In genomic region chr7:132785861-132786260, GRCh38 we compare ENCODE assay signal across 31 cellular contexts.
"Had no signal": no experiment of that assay in that cellular context is flagged by ENCODE, and none has a peak within 500 bp of the region (broad histone marks: within the 10 kb centered on the region; RNA-seq: fewer than 3 reads in every experiment).

No MANE protein-coding gene starts in this region.

- H3K9me3 Mint-ChIP-seq: activated B cell treated with CpG ODN at 0.5 μM for 24 hours; activated CD8-positive, alpha-beta T cell treated with anti-CD3 and anti-CD28 coated beads for 36 hours; activated T-cell treated with anti-CD3 and anti-CD28 coated beads, Interleukin-2, amount 50 U/mL, for 4 hours; activated T-helper 17 cell treated with anti-CD3 and anti-CD28 coated beads, Interleukin-2, amount 50 U/mL, for 72 hours; central memory CD8-positive, alpha-beta T cell; dendritic cell treated with granulocyte-macrophage colony-stimulating factor and Interleukin-4, amounts not matched to agents 40 ng/mL and 50 ng/mL, for 4 days; endodermal cell; T-helper 2 cell treated with Interferon-gamma antibody and Interleukin-4, amounts not matched to agents 5 μg/mL and 100 μg/mL, for 36 hours had no signal

- H3K4me3 Mint-ChIP-seq: activated B cell treated with CpG ODN at 0.5 μM for 24 hours; activated CD8-positive, alpha-beta T cell treated with anti-CD3 and anti-CD28 coated beads for 36 hours; activated naive CD8-positive, alpha-beta T cell; activated T-cell treated with anti-CD3 and anti-CD28 coated beads, Interleukin-2, amount 50 U/mL, for 4 hours; activated T-helper 17 cell treated with anti-CD3 and anti-CD28 coated beads, Interleukin-2, amount 50 U/mL, for 72 hours; central memory CD8-positive, alpha-beta T cell; dendritic cell treated with granulocyte-macrophage colony-stimulating factor and Interleukin-4, amounts not matched to agents 40 ng/mL and 50 ng/mL, for 4 days; endodermal cell; T-helper 17 cell; T-helper 2 cell treated with Interferon-gamma antibody and Interleukin-4, amounts not matched to agents 5 μg/mL and 100 μg/mL, for 36 hours had no signal

- H3K27ac Mint-ChIP-seq: activated B cell treated with CpG ODN at 0.5 μM for 24 hours; activated CD8-positive, alpha-beta T cell treated with anti-CD3 and anti-CD28 coated beads for 36 hours; dendritic cell treated with granulocyte-macrophage colony-stimulating factor and Interleukin-4, amounts not matched to agents 40 ng/mL and 50 ng/mL, for 4 days; endodermal cell; T-helper 17 cell; T-helper 2 cell treated with Interferon-gamma antibody and Interleukin-4, amounts not matched to agents 5 μg/mL and 100 μg/mL, for 36 hours had no signal

- ATAC-seq: activated CD4-positive, CD25-positive, alpha-beta regulatory T cell treated with anti-CD3 and anti-CD28 coated beads, Interleukin-2, amount 50 U/mL, for 24 hours; activated CD8-positive, alpha-beta T cell treated with anti-CD3 and anti-CD28 coated beads for 36 hours; activated T-cell treated with anti-CD3 and anti-CD28 coated beads, Interleukin-2, amount 50 U/mL, for 4 hours; activated T-helper 17 cell treated with anti-CD3 and anti-CD28 coated beads, Interleukin-2, amount 50 U/mL, for 72 hours; esophagus mucosa; foreskin keratinocyte; gastrocnemius medialis; heart left ventricle; T-helper 17 cell had no signal

- H3K27me3 Mint-ChIP-seq: activated B cell treated with CpG ODN at 0.5 μM for 24 hours; activated CD8-positive, alpha-beta T cell treated with anti-CD3 and anti-CD28 coated beads for 36 hours; activated naive CD8-positive, alpha-beta T cell; activated T-helper 17 cell treated with anti-CD3 and anti-CD28 coated beads, Interleukin-2, amount 50 U/mL, for 72 hours; central memory CD8-positive, alpha-beta T cell; dendritic cell treated with granulocyte-macrophage colony-stimulating factor and Interleukin-4, amounts not matched to agents 40 ng/mL and 50 ng/mL, for 4 days; T-helper 17 cell had no signal

- DNase-seq: activated B cell treated with CpG ODN at 0.5 μM for 24 hours; activated CD4-positive, alpha-beta T cell treated with anti-CD3 and anti-CD28 coated beads for 48 hours; activated CD4-positive, alpha-beta T cell treated with anti-CD3 and anti-CD28 coated beads, Interleukin-2, amount 50 U/mL, for 1 hour; activated CD4-positive, alpha-beta T cell treated with anti-CD3 and anti-CD28 coated beads, Interleukin-2, amount 50 U/mL, for 48 hours; activated CD8-positive, alpha-beta memory T cell treated with anti-CD3 and anti-CD28 coated beads for 24 hours; activated CD8-positive, alpha-beta T cell treated with anti-CD3 and anti-CD28 coated beads for 36 hours; activated effector memory CD4-positive, alpha-beta T cell treated with Interleukin-2 at 50 U/mL for 16 hours; activated gamma-delta T cell treated with Interleukin-2 at 50 U/mL for 16 hours; activated naive CD4-positive, alpha-beta T cell treated with anti-CD3 and anti-CD28 coated beads, Interleukin-2, amount 50 U/mL, for 16 hours; activated naive CD4-positive, alpha-beta T cell treated with Interleukin-2 at 50 U/mL for 16 hours; activated T-cell treated with anti-CD3 and anti-CD28 coated beads, Interleukin-2, amount 50 U/mL, for 4 hours; amniotic stem cell; anterior cingulate cortex; brain microvascular endothelial cell; dorsolateral prefrontal cortex; effector memory CD4-positive, alpha-beta T cell; endodermal cell; foreskin keratinocyte; gastrocnemius medialis; glutamatergic neuron; heart left ventricle; T-helper 17 cell; T1000; WERI-Rb-1 had no signal

- H3K4me1 Mint-ChIP-seq: activated B cell treated with CpG ODN at 0.5 μM for 24 hours; activated T-helper 17 cell treated with anti-CD3 and anti-CD28 coated beads, Interleukin-2, amount 50 U/mL, for 72 hours; central memory CD8-positive, alpha-beta T cell had no signal
